In genomic region chr10:130924138-130924819, GRCh38 we compare ENCODE assay signal across 16 cellular contexts.
A peak's percentile ranks its signal among the peaks of the same experiment; 100 is the strongest.
DNase-seq lines count a peak whose midpoint lies in the region; ATAC-seq, FAIRE-seq and TF ChIP-seq lines count a peak whose summit lies in the region.
"Had no signal": no experiment of that assay in that cellular context is flagged by ENCODE, and none has a peak within 500 bp of the region (broad histone marks: within the 10 kb centered on the region; RNA-seq: fewer than 3 reads in every experiment).

No MANE protein-coding gene starts in this region.

- H3K36me3 ChIP-seq in upper lobe of left lung, result no peaks in the 10 kb centered on the region
- H3K36me3 ChIP-seq: heart right ventricle, MG63 had no signal

- no peaks in the 10 kb centered on the region for H3K9me3 ChIP-seq in upper lobe of left lung
- H3K9me3 ChIP-seq: heart right ventricle, MG63 had no signal

- DNase-seq in activated CD4-positive, alpha-beta T cell treated with anti-CD3 and anti-CD28 coated beads for 48 hours, result peak; percentile 7
- DNase-seq in activated CD4-positive, alpha-beta T cell treated with anti-CD3 and anti-CD28 coated beads, Interleukin-2, amount 50 U/mL, for 4 hours, result no peak
- DNase-seq in NB4 (ENCODE audit: low read depth), result peak; percentile 21
- DNase-seq in retina, result peak; percentile 63
- DNase-seq in activated CD4-positive, alpha-beta memory T cell treated with anti-CD3 and anti-CD28 coated beads, Interleukin-2, amount 10 ng/mL, durations not matched to agents 7 days and 5 days, result no peak
- DNase-seq in frontal cortex (ENCODE audit: low spot score in 2 of 2), result no peak
- DNase-seq in upper lobe of left lung, result no peak
- DNase-seq: ACHN; CD4-positive, alpha-beta memory T cell; dorsolateral prefrontal cortex; heart right ventricle; left colon; MG63; NCI-H2081; SIG-M5 had no signal

- no peaks in the 10 kb centered on the region for H3K27me3 Mint-ChIP-seq in activated CD4-positive, alpha-beta memory T cell treated with anti-CD3 and anti-CD28 coated beads, Interleukin-2, amount 10 ng/mL, durations not matched to agents 7 days and 5 days
- H3K27me3 Mint-ChIP-seq: CD4-positive, alpha-beta memory T cell had no signal

- POLR2A ChIA-PET in activated CD4-positive, alpha-beta memory T cell treated with anti-CD3 and anti-CD28 coated beads, Interleukin-2, amount 10 ng/mL, durations not matched to agents 7 days and 5 days (lab: Charles Lee), result no interaction called here

- WGBS in upper lobe of left lung, 2 donors, result 30 to 44% methylated on average over 15 to 17 of the region's 17 CpGs

- peak; percentile 31 for ATAC-seq in esophagus mucosa
- no peak for ATAC-seq in upper lobe of left lung (ENCODE audit: low FRiP score in 2 of 2)
- ATAC-seq: heart right ventricle, left colon had no signal

- no peaks in the 10 kb centered on the region for H3K4me1 ChIP-seq in upper lobe of left lung
- H3K4me1 ChIP-seq: heart right ventricle had no signal

- no peak overlapping the region for H3K27ac Mint-ChIP-seq in activated CD4-positive, alpha-beta memory T cell treated with anti-CD3 and anti-CD28 coated beads, Interleukin-2, amount 10 ng/mL, durations not matched to agents 7 days and 5 days
- H3K27ac Mint-ChIP-seq: CD4-positive, alpha-beta memory T cell had no signal

- no peak for FAIRE-seq in frontal cortex (lab: Jason Lieb, UNC)

- no peaks in the 10 kb centered on the region for H3K36me3 Mint-ChIP-seq in activated CD4-positive, alpha-beta memory T cell treated with anti-CD3 and anti-CD28 coated beads, Interleukin-2, amount 10 ng/mL, durations not matched to agents 7 days and 5 days (ENCODE audit: low read depth)
- H3K36me3 Mint-ChIP-seq: CD4-positive, alpha-beta memory T cell had no signal

- H3K9me3 Mint-ChIP-seq in activated CD4-positive, alpha-beta memory T cell treated with anti-CD3 and anti-CD28 coated beads, Interleukin-2, amount 10 ng/mL, durations not matched to agents 7 days and 5 days, result peaks cover 3% of the 10 kb centered on the region
- H3K9me3 Mint-ChIP-seq: CD4-positive, alpha-beta memory T cell had no signal

- H3K27ac ChIP-seq in upper lobe of left lung, result no peak overlapping the region
- H3K27ac ChIP-seq: dorsolateral prefrontal cortex, heart right ventricle had no signal

- no peaks in the 10 kb centered on the region for H3K4me1 Mint-ChIP-seq in activated CD4-positive, alpha-beta memory T cell treated with anti-CD3 and anti-CD28 coated beads, Interleukin-2, amount 10 ng/mL, durations not matched to agents 7 days and 5 days
- H3K4me1 Mint-ChIP-seq: CD4-positive, alpha-beta memory T cell had no signal

- H3K27me3 ChIP-seq in upper lobe of left lung, result no peaks in the 10 kb centered on the region
- H3K27me3 ChIP-seq: MG63 had no signal

- no peak for TF ChIP-seq EP300 in upper lobe of left lung (IDR thresholded peaks at IDR 0.05)

- CTCF ChIA-PET in activated CD4-positive, alpha-beta memory T cell treated with anti-CD3 and anti-CD28 coated beads, Interleukin-2, amount 10 ng/mL, durations not matched to agents 7 days and 5 days (lab: Charles Lee), result no interaction called here

- H3K4me3 ChIP-seq in NB4 (ENCODE audit: low read depth, low read length) (no peak overlapping the region), upper lobe of left lung (no peak overlapping the region)
- H3K4me3 ChIP-seq: dorsolateral prefrontal cortex, heart right ventricle, MG63 had no signal

- no peak for TF ChIP-seq CTCF in NB4 (IDR thresholded peaks at IDR 0.05; ENCODE audit: low read depth, low read length)
- TF ChIP-seq CTCF in upper lobe of left lung (IDR thresholded peaks at IDR 0.05), result no peak

- TF ChIP-seq POLR2A in NB4 (IDR thresholded peaks at IDR 0.05; ENCODE audit: extremely low read depth, insufficient read length) (no peak), upper lobe of left lung (IDR thresholded peaks at IDR 0.05) (no peak)

- no peak overlapping the region for H3K4me3 Mint-ChIP-seq in activated CD4-positive, alpha-beta memory T cell treated with anti-CD3 and anti-CD28 coated beads, Interleukin-2, amount 10 ng/mL, durations not matched to agents 7 days and 5 days
- H3K4me3 Mint-ChIP-seq: CD4-positive, alpha-beta memory T cell had no signal

Comparison
In these comparisons a context has a peak if more than half of its experiments do, and no peak if none do; other contexts are left out.
1. DNase-seq: peak in activated CD4-positive, alpha-beta T cell treated with anti-CD3 and anti-CD28 coated beads for 48 hours (single experiment), NB4 (single experiment) and retina (single experiment); none in activated CD4-positive, alpha-beta T cell treated with anti-CD3 and anti-CD28 coated beads, Interleukin-2, amount 50 U/mL, for 4 hours (0 of 2), activated CD4-positive, alpha-beta memory T cell treated with anti-CD3 and anti-CD28 coated beads, Interleukin-2, amount 10 ng/mL, durations not matched to agents 7 days and 5 days (single experiment), frontal cortex (0 of 2) and upper lobe of left lung (0 of 2).